In the genomic region with DNA sequence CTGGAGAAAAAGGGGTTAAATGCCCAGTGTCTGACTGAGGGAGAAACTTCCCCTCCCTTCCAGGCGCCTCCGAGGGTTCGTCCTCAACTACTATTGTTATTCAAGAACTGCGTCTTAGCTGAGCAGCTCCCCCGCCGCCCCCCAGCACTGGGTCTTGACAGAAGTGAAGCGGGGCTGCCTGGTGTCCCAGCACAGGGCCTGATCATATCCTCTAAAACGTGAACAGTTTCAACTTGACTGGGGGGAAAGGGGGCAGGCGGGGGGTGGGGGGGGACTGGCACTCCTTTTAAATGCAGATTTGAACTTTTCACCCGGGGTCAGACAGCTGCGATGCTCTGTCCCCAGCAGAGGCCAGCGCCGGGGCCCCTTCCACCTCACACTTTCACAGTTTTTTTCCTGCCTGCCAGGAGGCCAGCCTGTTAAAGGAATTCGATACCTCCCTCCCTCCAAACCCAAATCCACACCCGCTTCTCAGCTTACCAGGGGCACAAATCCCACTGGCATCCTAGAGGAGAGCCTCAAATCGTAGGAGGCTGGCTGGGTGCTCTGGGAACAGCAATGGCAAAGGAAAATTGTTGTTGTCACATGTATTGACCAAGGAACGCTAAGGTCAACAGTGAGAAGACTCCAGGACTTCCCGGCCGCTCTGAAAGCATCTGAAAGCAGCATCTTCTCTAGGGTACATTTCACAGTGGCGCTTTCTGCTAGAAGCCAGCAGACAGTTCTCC, we compare ENCODE assay signal across 16 cellular contexts. TPM values are rescaled to one million over a fixed set of nuclear protein-coding genes. Genes with fewer than 3 reads are reported as not detected.
DNase-seq lines count a peak whose midpoint lies in the region; ATAC-seq, FAIRE-seq and TF ChIP-seq lines count a peak whose summit lies in the region.
"Had no signal": no experiment of that assay in that cellular context is flagged by ENCODE, and none has a peak within 500 bp of the region (broad histone marks: within the 10 kb centered on the region; RNA-seq: fewer than 3 reads in every experiment).

No MANE protein-coding gene starts in this region.

- no peak for ATAC-seq in HG03457 (IDR thresholded peaks at IDR 0.05; ENCODE audit: unreplicated experiment)
- ATAC-seq in HG02840 (IDR thresholded peaks at IDR 0.05; ENCODE audit: low FRiP score, unreplicated experiment) = no peak
- ATAC-seq: mucosa of descending colon had no signal

- H3K36me3 ChIP-seq in astrocyte (ENCODE audit: insufficient read depth, low read length) = no peaks in the 10 kb centered on the region
- no peaks in the 10 kb centered on the region for H3K36me3 ChIP-seq in tibial nerve

- 42 to 52% methylated on average over 14 to 20 of the region's 20 CpGs for WGBS in tibial nerve, 2 donors

- H3K27me3 Mint-ChIP-seq in astrocyte (ENCODE audit: low read depth, unreplicated experiment) = peaks cover 28% of the 10 kb centered on the region

- DNase-seq in NCI-H2107 treated with DMSO at 0.1 percent for 48 hours (lab: John Stamatoyannopoulos, UW; ENCODE audit: unreplicated experiment) (peak; percentile 59), NCI-H2107 (lab: John Stamatoyannopoulos, UW) (no peak), astrocyte (ENCODE audit: low read depth) (no peak), myocyte (ENCODE audit: low read depth) (peak; percentile 81), tibial nerve (ENCODE audit: low spot score in 2 of 2) (no peak)
- DNase-seq in activated CD4-positive, CD25-positive, alpha-beta regulatory T cell treated with anti-CD3 and anti-CD28 coated beads, Interleukin-2, amount 50 U/mL, for 72 hours = no peak
- DNase-seq: activated CD8-positive, alpha-beta memory T cell treated with anti-CD3 and anti-CD28 coated beads, Interleukin-2, amount 50 U/mL, for 4 hours; DMS53; effector memory CD4-positive, alpha-beta T cell; hippocampal formation; mucosa of descending colon; stimulated activated CD4-positive, alpha-beta T cell treated with anti-CD3 and anti-CD28 coated beads, Interleukin-15, amount 100 ng/mL, for 24 hours; T1000 had no signal

- peaks cover 91% of the 10 kb centered on the region for H4K20me1 ChIP-seq in astrocyte (ENCODE audit: insufficient read depth, low read length)

- peaks cover 6% of the 10 kb centered on the region for H3K36me3 Mint-ChIP-seq in astrocyte (ENCODE audit: low read depth, unreplicated experiment)

- TF ChIP-seq EP300 in tibial nerve (IDR thresholded peaks at IDR 0.05) = no peak

- H2AFZ ChIP-seq in astrocyte (ENCODE audit: low read depth, low read length) = no peak overlapping the region

- no peak for FAIRE-seq in astrocyte (lab: Jason Lieb, UNC)

- H3K4me3 ChIP-seq in astrocyte (ENCODE audit: insufficient read depth, low read depth, low read length) = no peak overlapping the region
- H3K4me3 ChIP-seq in tibial nerve = no peak overlapping the region
- H3K4me3 ChIP-seq: mucosa of descending colon had no signal

- peaks cover 53% of the 10 kb centered on the region for H3K4me1 Mint-ChIP-seq in astrocyte (ENCODE audit: low read depth, unreplicated experiment)

- H3K27ac Mint-ChIP-seq in astrocyte (ENCODE audit: unreplicated experiment) = no peak overlapping the region

- H3K9me3 ChIP-seq in astrocyte (ENCODE audit: insufficient read depth, low read depth, low read length) (no peaks in the 10 kb centered on the region), tibial nerve (no peaks in the 10 kb centered on the region)
- H3K9me3 ChIP-seq: mucosa of descending colon had no signal

- no peaks in the 10 kb centered on the region for H3K27me3 ChIP-seq in astrocyte (ENCODE audit: insufficient read depth, low read length)
- no peaks in the 10 kb centered on the region for H3K27me3 ChIP-seq in tibial nerve

- H3K4me1 ChIP-seq in astrocyte (ENCODE audit: insufficient read depth, low read length) = peaks cover 29% of the 10 kb centered on the region
- peaks cover 0 to 75% (median 16%) of the 10 kb centered on the region in 4 donors for H3K4me1 ChIP-seq in tibial nerve

- peak overlapping the region; percentile 31 for H3K4me2 ChIP-seq in astrocyte (ENCODE audit: low read length)

- TF ChIP-seq CTCF in astrocyte (IDR thresholded peaks at IDR 0.05; ENCODE audit: insufficient read depth, low read depth, low read length) = no peak
- no peak for TF ChIP-seq CTCF in tibial nerve (IDR thresholded peaks at IDR 0.05)

- peaks cover 96% of the 10 kb centered on the region for H3K79me2 ChIP-seq in astrocyte (ENCODE audit: insufficient read depth, low read length)

- H3K9me3 Mint-ChIP-seq in astrocyte (ENCODE audit: unreplicated experiment) = no peaks in the 10 kb centered on the region

- no peak overlapping the region for H3K9ac ChIP-seq in astrocyte (ENCODE audit: low read length)

- no peak for TF ChIP-seq POLR2A in tibial nerve (IDR thresholded peaks at IDR 0.05)

- H3K27ac ChIP-seq in astrocyte (ENCODE audit: low read depth, low read length) (no peak overlapping the region), tibial nerve (peak overlapping the region in 3 of 4 donors; percentile 10 to 47 (median 32))
- H3K27ac ChIP-seq: 22Rv1 had no signal

- no peak overlapping the region for H3K4me3 Mint-ChIP-seq in astrocyte (ENCODE audit: unreplicated experiment)

RNA-seq across cellular contexts. Expression of a gene that starts 14.5 kb away (rescaled TPM):
- total RNA-seq in astrocyte (18.0 and 19.7 TPM in 2 replicates), myocyte (3.6 and 4.1 TPM in 2 replicates), tibial nerve (10 to 100 TPM; 36.3 to 44.0 (median 38.1) TPM)
- polyA plus RNA-seq in myocyte (2012) = 8.1 TPM

Comparison
In these comparisons a context has a peak if more than half of its experiments do, and no peak if none do; other contexts are left out.
1. DNase-seq: peak in NCI-H2107 treated with DMSO at 0.1 percent for 48 hours (single experiment) and myocyte (single experiment); none in NCI-H2107 (single experiment), astrocyte (single experiment), tibial nerve (0 of 2) and activated CD4-positive, CD25-positive, alpha-beta regulatory T cell treated with anti-CD3 and anti-CD28 coated beads, Interleukin-2, amount 50 U/mL, for 72 hours (single experiment).